8 cellular contexts compared by ENCODE assay signal in genomic region chr14:105411017-105411941, GRCh38. TPM values are rescaled to one million over a fixed set of nuclear protein-coding genes. Genes with fewer than 3 reads are reported as not detected.
DNase-seq lines count a peak whose midpoint lies in the region; ATAC-seq and TF ChIP-seq lines count a peak whose summit lies in the region.

No MANE protein-coding gene starts in this region.

- no peak overlapping the region for H3K27ac ChIP-seq in SK-N-SH (ENCODE audit: low read depth in 2 of 2, low read length in 1 of 2)

- H3K27me3 Mint-ChIP-seq in naive thymus-derived CD8-positive, alpha-beta T cell = peaks cover 0 to 13% (median 6%) of the 10 kb centered on the region in 5 donors

- peak overlapping the region in 1 of 2 experiments; percentile 23; a peak in 2 of 4 replicates for H3K4me3 ChIP-seq in SK-N-SH (ENCODE audit: low read depth in 2 of 2, low read length in 1 of 2)
- H3K4me3 ChIP-seq in epithelial cell of proximal tubule (ENCODE audit: low read depth, low read length) = peak overlapping the region; percentile 48

- DNase-seq in A172 (ENCODE audit: low spot score) = peak; percentile 13
- DNase-seq in GM13977 (ENCODE audit: low spot score) = peak; percentile 91
- DNase-seq in SK-N-SH = peak; percentile 95
- no peak for DNase-seq in epithelial cell of proximal tubule (ENCODE audit: low read depth)
- peak in 3 of 10 donors; percentile 24 to 47 (median 33) for DNase-seq in naive thymus-derived CD8-positive, alpha-beta T cell

- in situ Hi-C loops in GM13977 (cut with MboI; ENCODE audit: low pct_unique_long_range_greater_than_20kb, low sequenced_read_pairs, unreplicated experiment) = no loop called here

- H3K9ac ChIP-seq in SK-N-SH = no peak overlapping the region

- H3K9me3 Mint-ChIP-seq in naive thymus-derived CD8-positive, alpha-beta T cell = peaks cover 0 to 4% (median 0%) of the 10 kb centered on the region in 9 donors

- POLR2A ChIA-PET in SK-N-SH (lab: Yijun Ruan, JAX) = interaction anchor here (1.1 to 2.0 kb wide), 2 partner anchors 8 to 12 kb away, joined by 3 to 8 read pairs; partner anchors contain the start of gene TEX22
- POLR2A ChIA-PET in naive thymus-derived CD8-positive, alpha-beta T cell (lab: Charles Lee) = interaction anchor here (0.6 to 2.5 kb wide), 5 partner anchors 9 to 106 kb away, joined by 3 to 19 read pairs (median 3); partner anchors contain the start of gene TEX22

- H3F3A ChIP-seq in SK-N-SH (replicated peaks; ENCODE audit: insufficient read depth) = peaks cover 13% of the 10 kb centered on the region

- WGBS in SK-N-SH (ENCODE audit: low lambda C conversion rate) = 79% methylated on average over 30 of the region's 86 CpGs

- peak overlapping the region in 1 of 10 donors; percentile 19 for H3K27ac Mint-ChIP-seq in naive thymus-derived CD8-positive, alpha-beta T cell

- H3K4me3 Mint-ChIP-seq in naive thymus-derived CD8-positive, alpha-beta T cell = peak overlapping the region; percentile 33 to 70 (median 56)

- no peaks in the 10 kb centered on the region for H3K9me2 ChIP-seq in SK-N-SH

- TF ChIP-seq EP300 in SK-N-SH (IDR thresholded peaks at IDR 0.05; ENCODE audit: borderline replicate concordance in 1 of 2, low read depth in 1 of 2, low read length in 1 of 2) = no peak

- H3K27me3 ChIP-seq in SK-N-SH (ENCODE audit: insufficient read depth) = no peaks in the 10 kb centered on the region

- no peaks in the 10 kb centered on the region for H3K36me3 ChIP-seq in SK-N-SH (replicated peaks in 1 of 2; ENCODE audit: control insufficient read depth in 1 of 2, insufficient read depth in 2 of 2, low read length in 1 of 2)

- no peaks in the 10 kb centered on the region for H4K20me1 ChIP-seq in SK-N-SH (ENCODE audit: insufficient read depth)

- peak; percentile 34 to 53 for ATAC-seq in naive thymus-derived CD8-positive, alpha-beta T cell
- ATAC-seq in GM18907 (IDR thresholded peaks at IDR 0.05; ENCODE audit: unreplicated experiment) = no peak
- no peak for ATAC-seq in HG03469 (IDR thresholded peaks at IDR 0.05; ENCODE audit: unreplicated experiment)
- no peak for ATAC-seq in GM19397 (IDR thresholded peaks at IDR 0.05; ENCODE audit: unreplicated experiment)

- no peak overlapping the region for H2AFZ ChIP-seq in SK-N-SH (ENCODE audit: low read depth)

- TF ChIP-seq RAD21 in SK-N-SH (IDR thresholded peaks at IDR 0.05; ENCODE audit: low read length) = no peak

- no peaks in the 10 kb centered on the region for H3K9me3 ChIP-seq in SK-N-SH

- TF ChIP-seq CTCF in GM13977 (IDR thresholded peaks at IDR 0.05; ENCODE audit: extremely low read depth, insufficient read depth, missing control alignments) (no peak), SK-N-SH (IDR thresholded peaks at IDR 0.05) (no peak), epithelial cell of proximal tubule (conservative IDR thresholded peaks at IDR 0.05; ENCODE audit: low read depth, low read length) (no peak)

- CTCF ChIA-PET in SK-N-SH (lab: Yijun Ruan, JAX) = interaction anchor here (0.8 to 4.1 kb wide), 6 partner anchors 12 to 79 kb away, joined by 3 to 18 read pairs (median 3); no protein-coding TSS in a partner anchor

- peaks cover 2 to 18% (median 12%) of the 10 kb centered on the region in 4 donors for H3K4me1 Mint-ChIP-seq in naive thymus-derived CD8-positive, alpha-beta T cell

- H3K4me1 ChIP-seq in SK-N-SH (ENCODE audit: control insufficient read depth in 1 of 2, insufficient read depth in 2 of 2, low read depth in 1 of 2, low read length in 1 of 2) = peaks cover 0 to 18% of the 10 kb centered on the region in 2 experiments; a peak in 1 of 4 replicates

- H3K79me2 ChIP-seq in SK-N-SH (ENCODE audit: insufficient read depth) = no peaks in the 10 kb centered on the region

- peak overlapping the region; percentile 44; the same call in 1 of the 2 replicates for H3K4me2 ChIP-seq in SK-N-SH

- H3K36me3 Mint-ChIP-seq in naive thymus-derived CD8-positive, alpha-beta T cell = no peaks in the 10 kb centered on the region

TF ChIP-seq in SK-N-SH, 30 proteins besides CTCF, POLR2A, EP300 and RAD21:
- TF ChIP-seq MXI1 (IDR thresholded peaks at IDR 0.05; ENCODE audit: low read depth, low read length) = no peak
- TF ChIP-seq EZH2phosphoT487 (IDR thresholded peaks at IDR 0.05; ENCODE audit: borderline replicate concordance, low read depth) = no peak
- TF ChIP-seq TCF12 (IDR thresholded peaks at IDR 0.05) = no peak
- no peak for TF ChIP-seq ELF1 (IDR thresholded peaks at IDR 0.05)
- no peak for TF ChIP-seq SMC3 (IDR thresholded peaks at IDR 0.05; ENCODE audit: low read depth, low read length)

RNA-seq across cellular contexts. Expression of gene MTA1, which starts 8.3 kb away (rescaled TPM):
- 15.4 and 27.2 TPM in 2 replicates for total RNA-seq in A172 (2014; rRNA removed; shearing (Covaris generic))
- polyA plus RNA-seq in SK-N-SH (2012; rRNA removed) = 74.8 and 96.3 TPM in 2 replicates
- polyA plus RNA-seq in SK-N-SH (2012; cell fraction: cytosol; rRNA removed) = 45.4 and 60.6 TPM in 2 replicates
- polyA plus RNA-seq in SK-N-SH (2012; cell fraction: nucleus; rRNA removed) = 499 and 721 TPM in 2 replicates
- 56.1 and 64.1 TPM in 2 replicates for total RNA-seq in epithelial cell of proximal tubule
- total RNA-seq in naive thymus-derived CD8-positive, alpha-beta T cell = 100 to 1,000 TPM; 139 to 142 TPM
- polyA plus RNA-seq in naive thymus-derived CD8-positive, alpha-beta T cell = 1 to 10 TPM; 3.1 to 6.5 (median 3.6) TPM

RNA-seq across cellular contexts. Expression of gene TEX22, which starts 12.9 kb away (rescaled TPM):
- 0.17 TPM in 1 of 2 replicates, not detected in the other for total RNA-seq in A172 (2014; rRNA removed; shearing (Covaris generic))
- polyA plus RNA-seq in SK-N-SH (2012; rRNA removed) = 0.26 and 0.29 TPM in 2 replicates
- 0.04 and 0.35 TPM in 2 replicates for polyA plus RNA-seq in SK-N-SH (2012; cell fraction: cytosol; rRNA removed)
- polyA plus RNA-seq in SK-N-SH (2012; cell fraction: nucleus; rRNA removed) = 2.6 TPM in 2 replicates
- total RNA-seq in epithelial cell of proximal tubule = 0.29 TPM in 1 of 2 replicates, not detected in the other
- total RNA-seq in naive thymus-derived CD8-positive, alpha-beta T cell = 1 to 10 TPM; 7.5 to 8.2 TPM
- polyA plus RNA-seq in naive thymus-derived CD8-positive, alpha-beta T cell = under 1 TPM in 2 of 3 donors, not detected in 1; 0.09 to 0.15 TPM

Comparison
In these comparisons a context has a peak if more than half of its experiments do, and no peak if none do; other contexts are left out.
1. ATAC-seq: peak in naive thymus-derived CD8-positive, alpha-beta T cell (2 of 2); none in GM18907 (single experiment), HG03469 (single experiment) and GM19397 (single experiment).